8 cellular contexts compared by ENCODE assay signal in genomic region chr9:112332674-112332976, GRCh38. TPM values are rescaled to one million over a fixed set of nuclear protein-coding genes. Genes with fewer than 3 reads are reported as not detected.
DNase-seq lines count a peak whose midpoint lies in the region; ATAC-seq and TF ChIP-seq lines count a peak whose summit lies in the region.

No MANE protein-coding gene starts in this region.

- no peaks in the 10 kb centered on the region for H3K9me3 Mint-ChIP-seq in Calu3 (ENCODE audit: low read depth, unreplicated experiment)
- no peaks in the 10 kb centered on the region for H3K9me3 Mint-ChIP-seq in osteocyte (ENCODE audit: unreplicated experiment)

- intact Hi-C loops in Calu3 (cut with micrococcal nuclease; ENCODE audit: unreplicated experiment): loop anchor here (2.0 to 5.0 kb wide), 3 partner anchors 75 to 220 kb away; no protein-coding TSS in a partner anchor

- H3K4me3 ChIP-seq in OCI-LY1 (ENCODE audit: low read depth, low read length, poor library complexity, severe bottlenecking) (peak overlapping the region; percentile 85), endocrine pancreas (ENCODE audit: control insufficient read depth, insufficient read depth, low read length) (peak overlapping the region; percentile 98)

- 0 out of 2 replicates have a peak, but pooled peaks cover 2% of the 10 kb centered on the region for H3F3A ChIP-seq in OCI-LY1 (ENCODE audit: insufficient read depth, low read length)

- no peaks in the 10 kb centered on the region for H3K27me3 Mint-ChIP-seq in Calu3 (ENCODE audit: unreplicated experiment)
- no peaks in the 10 kb centered on the region for H3K27me3 Mint-ChIP-seq in osteocyte (ENCODE audit: unreplicated experiment)

- H3K27ac Mint-ChIP-seq in Calu3 (ENCODE audit: unreplicated experiment) (peak overlapping the region; percentile 42), osteocyte (ENCODE audit: unreplicated experiment) (peak overlapping the region; percentile 92)

- no peaks in the 10 kb centered on the region for H3K27me3 ChIP-seq in OCI-LY1 (ENCODE audit: insufficient read depth, low read length)
- no peaks in the 10 kb centered on the region for H3K27me3 ChIP-seq in endocrine pancreas (ENCODE audit: control insufficient read depth, insufficient read depth, low read length)

- no peak overlapping the region for H2AFZ ChIP-seq in OCI-LY1 (ENCODE audit: low read length)

- H3K9me2 ChIP-seq in OCI-LY1 (ENCODE audit: low read depth, low read length): no peaks in the 10 kb centered on the region

- H3K4me1 ChIP-seq in OCI-LY1 (ENCODE audit: insufficient read depth, low read length, severe bottlenecking): peaks cover 39% of the 10 kb centered on the region
- peaks cover 12% of the 10 kb centered on the region for H3K4me1 ChIP-seq in endocrine pancreas (ENCODE audit: control insufficient read depth, insufficient read depth, low read length)

- peak overlapping the region; percentile 85 for H3K27ac ChIP-seq in OCI-LY1 (ENCODE audit: low read depth, low read length, poor library complexity, severe bottlenecking)

- peaks cover 36% of the 10 kb centered on the region for H3K36me3 Mint-ChIP-seq in Calu3 (ENCODE audit: insufficient read depth, unreplicated experiment)
- no peaks in the 10 kb centered on the region for H3K36me3 Mint-ChIP-seq in osteocyte (ENCODE audit: unreplicated experiment)

- H4K20me1 ChIP-seq in OCI-LY1 (ENCODE audit: insufficient read depth, low read length): no peaks in the 10 kb centered on the region

- H3K4me3 Mint-ChIP-seq in Calu3 (ENCODE audit: low read depth, unreplicated experiment) (peak overlapping the region; percentile 80), osteocyte (ENCODE audit: unreplicated experiment) (peak overlapping the region; percentile 88)

- peaks cover 16% of the 10 kb centered on the region for H3K4me1 Mint-ChIP-seq in Calu3 (ENCODE audit: low read depth, unreplicated experiment)
- peaks cover 39% of the 10 kb centered on the region for H3K4me1 Mint-ChIP-seq in osteocyte (ENCODE audit: unreplicated experiment)

- H3K9ac ChIP-seq in OCI-LY1 (ENCODE audit: low read length) (peak overlapping the region; percentile 89), endocrine pancreas (ENCODE audit: control insufficient read depth, insufficient read depth, low read length) (peak overlapping the region; percentile 96)

- H3K9me3 ChIP-seq in OCI-LY1 (ENCODE audit: low read length) (no peaks in the 10 kb centered on the region), endocrine pancreas (ENCODE audit: control insufficient read depth, low read length) (no peaks in the 10 kb centered on the region)

- CTCF ChIA-PET in Calu3 (lab: Charles Lee): interaction anchor here (0.9 to 2.0 kb wide), 2 partner anchors 61 to 167 kb away, joined by 4 to 6 read pairs; no protein-coding TSS in a partner anchor

- H3K79me2 ChIP-seq in OCI-LY1 (ENCODE audit: insufficient read depth, low read length): peaks cover 51% of the 10 kb centered on the region

- BruUV-seq in Calu3 (replicated peaks; lab: Mats Ljungman, UMichigan): no TSS peak

- no peak for ATAC-seq in HG03439 (IDR thresholded peaks at IDR 0.05; ENCODE audit: unreplicated experiment)

- DNase-seq in Calu3 (no peak), osteocyte (ENCODE audit: extremely low spot score, unreplicated experiment) (no peak), erythroblast (lab: John Stamatoyannopoulos, UW) (no peak), NCI-H146 (lab: John Stamatoyannopoulos, UW) (no peak), globus pallidus (ENCODE audit: low spot score) (no peak)

- H3K4me2 ChIP-seq in OCI-LY1 (ENCODE audit: low read length): peak overlapping the region; percentile 95

- peaks cover 5% of the 10 kb centered on the region; the same call in 1 of the 2 replicates for H3K36me3 ChIP-seq in OCI-LY1 (ENCODE audit: insufficient read depth, low read length)
- H3K36me3 ChIP-seq in endocrine pancreas (ENCODE audit: control insufficient read depth, insufficient read depth, low read length): no peaks in the 10 kb centered on the region

- TF ChIP-seq POLR2A in erythroblast (IDR thresholded peaks at IDR 0.05; ENCODE audit: low read length): no peak

- TF ChIP-seq CTCF in Calu3 (IDR thresholded peaks at IDR 0.05; ENCODE audit: unreplicated experiment) (no peak), OCI-LY1 (IDR thresholded peaks at IDR 0.05; ENCODE audit: low read length) (peak; percentile 20; the same call in 1 of the 2 replicates), osteocyte (IDR thresholded peaks at IDR 0.05) (peak; percentile 36)

RNA-seq across cellular contexts. Expression of gene PTBP3, which starts 0.8 kb away (rescaled TPM):
- total RNA-seq in Calu3 (2022) (73.1 and 80.8 TPM in 2 replicates), osteocyte (47.6 and 58.9 TPM in 2 replicates)

RNA-seq across cellular contexts. Expression of gene HSDL2, which starts 47.3 kb away (rescaled TPM):
- 24.4 and 27.3 TPM in 2 replicates for total RNA-seq in Calu3 (2022)
- 19.0 and 20.1 TPM in 2 replicates for total RNA-seq in osteocyte
